ENCODE assay signal across 14 cellular contexts in the genomic region with DNA sequence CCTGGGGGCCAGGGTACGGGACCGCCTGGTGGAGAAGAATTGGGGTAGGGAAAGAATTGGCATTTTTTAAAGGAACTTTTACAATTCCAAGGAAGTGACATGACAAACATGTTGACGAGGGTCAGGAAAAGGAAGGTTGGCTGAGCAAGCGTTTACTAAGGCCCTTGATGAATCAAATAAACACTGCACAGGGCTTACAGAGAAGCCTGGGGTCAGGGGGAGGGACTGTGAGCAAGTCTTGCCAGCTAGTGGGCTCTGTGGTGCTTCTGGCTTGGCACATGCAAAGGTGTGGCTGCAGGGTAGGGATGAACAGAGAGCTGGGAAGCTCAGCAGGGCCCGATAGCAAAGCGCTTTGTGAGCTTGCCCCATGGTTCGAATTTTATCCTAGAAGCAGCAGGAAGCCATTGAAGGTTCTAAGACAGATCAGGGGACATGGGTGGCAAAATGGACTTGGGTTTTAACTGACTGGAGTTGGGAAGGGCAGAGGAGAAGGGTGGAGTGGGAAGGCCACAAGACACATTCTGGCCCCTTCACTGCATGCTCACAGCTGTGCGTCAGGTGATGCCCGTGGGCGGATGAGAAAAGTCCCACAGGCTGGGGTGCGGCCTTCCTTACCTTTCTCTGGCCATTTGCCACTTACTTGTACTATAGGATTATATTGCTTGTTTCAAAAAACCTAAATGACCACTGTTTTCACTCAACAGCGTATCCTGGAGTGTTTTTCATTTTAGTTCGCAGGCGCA.
DNase-seq lines count a peak whose midpoint lies in the region; ATAC-seq, FAIRE-seq and TF ChIP-seq lines count a peak whose summit lies in the region.
"Had no signal": no experiment of that assay in that cellular context is flagged by ENCODE, and none has a peak within 500 bp of the region (broad histone marks: within the 10 kb centered on the region; RNA-seq: fewer than 3 reads in every experiment).

No MANE protein-coding gene starts in this region.

- H4K20me1 ChIP-seq in astrocyte (ENCODE audit: insufficient read depth, low read length): peaks cover 4% of the 10 kb centered on the region

- TF ChIP-seq CTCF in astrocyte (IDR thresholded peaks at IDR 0.05; ENCODE audit: insufficient read depth, low read depth, low read length) (no peak), nephron (IDR thresholded peaks at IDR 0.05; ENCODE audit: unreplicated experiment in 3 of 3) (no peak)

- TF ChIP-seq EP300 in Ishikawa (IDR thresholded peaks at IDR 0.05; ENCODE audit: borderline replicate concordance): no peak

- no peak for TF ChIP-seq RAD21 in Ishikawa (IDR thresholded peaks at IDR 0.05; ENCODE audit: low read depth)

- H3K79me2 ChIP-seq in astrocyte (ENCODE audit: insufficient read depth, low read length): no peaks in the 10 kb centered on the region

- CTCF ChIA-PET in activated CD4-positive, alpha-beta T cell treated with anti-CD3 and anti-CD28 coated beads for 36 hours (lab: Charles Lee): interaction anchor here (1.1 to 1.7 kb wide), 3 partner anchors 9 to 174 kb away, joined by 3 to 4 read pairs (median 4); no protein-coding TSS in a partner anchor

- peaks cover 50% of the 10 kb centered on the region for H3K4me1 Mint-ChIP-seq in activated CD4-positive, alpha-beta T cell treated with anti-CD3 and anti-CD28 coated beads for 36 hours
- peaks cover 37% of the 10 kb centered on the region for H3K4me1 Mint-ChIP-seq in astrocyte (ENCODE audit: low read depth, unreplicated experiment)
- peaks cover 54% of the 10 kb centered on the region for H3K4me1 Mint-ChIP-seq in nephron

- ATAC-seq in activated CD4-positive, alpha-beta T cell treated with anti-CD3 and anti-CD28 coated beads for 36 hours: no peak
- ATAC-seq in GM19035 (IDR thresholded peaks at IDR 0.05; ENCODE audit: unreplicated experiment): no peak
- ATAC-seq: A549 had no signal

- POLR2A ChIA-PET in activated CD4-positive, alpha-beta T cell treated with anti-CD3 and anti-CD28 coated beads for 36 hours (lab: Charles Lee): no interaction called here

- H3K9ac ChIP-seq in astrocyte (ENCODE audit: low read length): no peak overlapping the region
- H3K9ac ChIP-seq: KMS-11 had no signal

- DNase-seq in activated CD4-positive, alpha-beta T cell treated with anti-CD3 and anti-CD28 coated beads for 36 hours: peak; percentile 43
- no peak for DNase-seq in activated CD4-positive, alpha-beta T cell treated with anti-CD3 and anti-CD28 coated beads, Interleukin-2, amount 50 U/mL, for 1 hour
- DNase-seq in astrocyte (ENCODE audit: low read depth): no peak
- no peak for DNase-seq in urothelium cell line (ENCODE audit: low spot score)
- no peak for DNase-seq in T-helper 9 cell
- DNase-seq: dorsolateral prefrontal cortex, NCI-H1436, NCI-H510A treated with DMSO at 0.1 percent for 48 hours, OCI-M1 had no signal

- no peaks in the 10 kb centered on the region for H3K36me3 ChIP-seq in astrocyte (ENCODE audit: insufficient read depth, low read length)

- intact Hi-C loops in activated CD4-positive, alpha-beta T cell treated with anti-CD3 and anti-CD28 coated beads for 36 hours (cut with DNase I, micrococcal nuclease): no loop called here

- H3K9me3 Mint-ChIP-seq in activated CD4-positive, alpha-beta T cell treated with anti-CD3 and anti-CD28 coated beads for 36 hours (ENCODE audit: low read depth): no peaks in the 10 kb centered on the region
- H3K9me3 Mint-ChIP-seq in astrocyte (ENCODE audit: unreplicated experiment): no peaks in the 10 kb centered on the region
- H3K9me3 Mint-ChIP-seq in nephron: no peaks in the 10 kb centered on the region

- no peaks in the 10 kb centered on the region for H3K27me3 Mint-ChIP-seq in activated CD4-positive, alpha-beta T cell treated with anti-CD3 and anti-CD28 coated beads for 36 hours
- H3K27me3 Mint-ChIP-seq in astrocyte (ENCODE audit: low read depth, unreplicated experiment) (peaks cover 1% of the 10 kb centered on the region), nephron (ENCODE audit: low read depth) (peaks cover 10% of the 10 kb centered on the region)

- no peaks in the 10 kb centered on the region for H3K9me3 ChIP-seq in astrocyte (ENCODE audit: insufficient read depth, low read depth, low read length)
- H3K9me3 ChIP-seq: A549 had no signal

- peaks cover 16% of the 10 kb centered on the region for H3K36me3 Mint-ChIP-seq in activated CD4-positive, alpha-beta T cell treated with anti-CD3 and anti-CD28 coated beads for 36 hours (ENCODE audit: low read depth)
- H3K36me3 Mint-ChIP-seq in astrocyte (ENCODE audit: low read depth, unreplicated experiment) (peaks cover 17% of the 10 kb centered on the region), nephron (ENCODE audit: low read depth) (peaks cover 7% of the 10 kb centered on the region)

- H3K4me3 ChIP-seq in astrocyte (ENCODE audit: insufficient read depth, low read depth, low read length): no peak overlapping the region
- H3K4me3 ChIP-seq: A549, dorsolateral prefrontal cortex had no signal

- no peak overlapping the region for H2AFZ ChIP-seq in astrocyte (ENCODE audit: low read depth, low read length)

- no peak overlapping the region for H3K27ac ChIP-seq in astrocyte (ENCODE audit: low read depth, low read length)
- H3K27ac ChIP-seq: A549, dorsolateral prefrontal cortex, KMS-11 had no signal

- no peak overlapping the region for H3K4me2 ChIP-seq in astrocyte (ENCODE audit: low read length)
- H3K4me2 ChIP-seq: A549, KMS-11 had no signal

- FAIRE-seq in astrocyte (lab: Jason Lieb, UNC) (no peak), urothelium cell line (lab: Jason Lieb, UNC) (no peak)
- FAIRE-seq: A549 had no signal

- H3K27ac Mint-ChIP-seq in activated CD4-positive, alpha-beta T cell treated with anti-CD3 and anti-CD28 coated beads for 36 hours: peak overlapping the region; percentile 44
- H3K27ac Mint-ChIP-seq in astrocyte (ENCODE audit: unreplicated experiment) (peak overlapping the region; percentile 81), nephron (peak overlapping the region in 2 of 3 experiments; percentile 32 to 38)

- H3K4me1 ChIP-seq in astrocyte (ENCODE audit: insufficient read depth, low read length): peaks cover 44% of the 10 kb centered on the region
- H3K4me1 ChIP-seq: A549 had no signal

- H3K27me3 ChIP-seq in astrocyte (ENCODE audit: insufficient read depth, low read length): no peaks in the 10 kb centered on the region
- H3K27me3 ChIP-seq: dorsolateral prefrontal cortex had no signal

- no peak overlapping the region for H3K4me3 Mint-ChIP-seq in activated CD4-positive, alpha-beta T cell treated with anti-CD3 and anti-CD28 coated beads for 36 hours
- no peak overlapping the region for H3K4me3 Mint-ChIP-seq in astrocyte (ENCODE audit: unreplicated experiment)
- no peak overlapping the region for H3K4me3 Mint-ChIP-seq in nephron

TF ChIP-seq in Ishikawa, 13 proteins besides CTCF, POLR2A, EP300 and RAD21:
- TF ChIP-seq ZBTB7A (IDR thresholded peaks at IDR 0.05; ENCODE audit: low read depth) (no peak), TCF12 (IDR thresholded peaks at IDR 0.05; ENCODE audit: low read depth) (no peak), CREB1 (IDR thresholded peaks at IDR 0.05; ENCODE audit: low read depth) (no peak), NFIC (IDR thresholded peaks at IDR 0.05) (no peak), EGR1 (IDR thresholded peaks at IDR 0.05) (peak; percentile 79), YY1 (IDR thresholded peaks at IDR 0.05; ENCODE audit: low read depth) (no peak), FOXM1 (IDR thresholded peaks at IDR 0.05; ENCODE audit: borderline replicate concordance, low read depth) (no peak), TAF1 (IDR thresholded peaks at IDR 0.05; ENCODE audit: low read depth) (no peak), TEAD4 (IDR thresholded peaks at IDR 0.05) (no peak), CEBPB (IDR thresholded peaks at IDR 0.05) (no peak)
- TF ChIP-seq, protein P1, sequence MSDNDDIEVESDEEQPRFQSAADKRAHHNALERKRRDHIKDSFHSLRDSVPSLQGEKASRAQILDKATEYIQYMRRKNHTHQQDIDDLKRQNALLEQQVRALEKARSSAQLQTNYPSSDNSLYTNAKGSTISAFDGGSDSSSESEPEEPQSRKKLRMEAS (IDR thresholded peaks at IDR 0.05): no peak
- TF ChIP-seq, protein P2, sequence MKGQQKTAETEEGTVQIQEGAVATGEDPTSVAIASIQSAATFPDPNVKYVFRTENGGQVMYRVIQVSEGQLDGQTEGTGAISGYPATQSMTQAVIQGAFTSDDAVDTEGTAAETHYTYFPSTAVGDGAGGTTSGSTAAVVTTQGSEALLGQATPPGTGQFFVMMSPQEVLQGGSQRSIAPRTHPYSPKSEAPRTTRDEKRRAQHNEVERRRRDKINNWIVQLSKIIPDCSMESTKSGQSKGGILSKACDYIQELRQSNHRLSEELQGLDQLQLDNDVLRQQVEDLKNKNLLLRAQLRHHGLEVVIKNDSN (IDR thresholded peaks at IDR 0.05): peak; percentile 45
- TF ChIP-seq, protein P3, sequence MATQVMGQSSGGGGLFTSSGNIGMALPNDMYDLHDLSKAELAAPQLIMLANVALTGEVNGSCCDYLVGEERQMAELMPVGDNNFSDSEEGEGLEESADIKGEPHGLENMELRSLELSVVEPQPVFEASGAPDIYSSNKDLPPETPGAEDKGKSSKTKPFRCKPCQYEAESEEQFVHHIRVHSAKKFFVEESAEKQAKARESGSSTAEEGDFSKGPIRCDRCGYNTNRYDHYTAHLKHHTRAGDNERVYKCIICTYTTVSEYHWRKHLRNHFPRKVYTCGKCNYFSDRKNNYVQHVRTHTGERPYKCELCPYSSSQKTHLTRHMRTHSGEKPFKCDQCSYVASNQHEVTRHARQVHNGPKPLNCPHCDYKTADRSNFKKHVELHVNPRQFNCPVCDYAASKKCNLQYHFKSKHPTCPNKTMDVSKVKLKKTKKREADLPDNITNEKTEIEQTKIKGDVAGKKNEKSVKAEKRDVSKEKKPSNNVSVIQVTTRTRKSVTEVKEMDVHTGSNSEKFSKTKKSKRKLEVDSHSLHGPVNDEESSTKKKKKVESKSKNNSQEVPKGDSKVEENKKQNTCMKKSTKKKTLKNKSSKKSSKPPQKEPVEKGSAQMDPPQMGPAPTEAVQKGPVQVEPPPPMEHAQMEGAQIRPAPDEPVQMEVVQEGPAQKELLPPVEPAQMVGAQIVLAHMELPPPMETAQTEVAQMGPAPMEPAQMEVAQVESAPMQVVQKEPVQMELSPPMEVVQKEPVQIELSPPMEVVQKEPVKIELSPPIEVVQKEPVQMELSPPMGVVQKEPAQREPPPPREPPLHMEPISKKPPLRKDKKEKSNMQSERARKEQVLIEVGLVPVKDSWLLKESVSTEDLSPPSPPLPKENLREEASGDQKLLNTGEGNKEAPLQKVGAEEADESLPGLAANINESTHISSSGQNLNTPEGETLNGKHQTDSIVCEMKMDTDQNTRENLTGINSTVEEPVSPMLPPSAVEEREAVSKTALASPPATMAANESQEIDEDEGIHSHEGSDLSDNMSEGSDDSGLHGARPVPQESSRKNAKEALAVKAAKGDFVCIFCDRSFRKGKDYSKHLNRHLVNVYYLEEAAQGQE (IDR thresholded peaks at IDR 0.05; ENCODE audit: low read depth): no peak
